In genomic region chr14:24273422-24273998, GRCh38 we compare ENCODE assay signal across 10 cellular contexts. TPM values are rescaled to one million over a fixed set of nuclear protein-coding genes. Genes with fewer than 3 reads are reported as not detected.
A peak's percentile ranks its signal among the peaks of the same experiment; 100 is the strongest.
DNase-seq lines count a peak whose midpoint lies in the region; ATAC-seq and TF ChIP-seq lines count a peak whose summit lies in the region.
"Had no signal": no experiment of that assay in that cellular context is flagged by ENCODE, and none has a peak within 500 bp of the region (broad histone marks: within the 10 kb centered on the region; RNA-seq: fewer than 3 reads in every experiment).

No MANE protein-coding gene starts in this region.

- peaks cover 3% of the 10 kb centered on the region for H3K36me3 Mint-ChIP-seq in activated CD4-positive, alpha-beta memory T cell treated with anti-CD3 and anti-CD28 coated beads for 36 hours

- no peaks in the 10 kb centered on the region for H3K27me3 Mint-ChIP-seq in activated CD4-positive, alpha-beta memory T cell treated with anti-CD3 and anti-CD28 coated beads for 36 hours

- no peak for DNase-seq in AG04450 (ENCODE audit: low read depth, low spot score)
- no peak for DNase-seq in activated CD4-positive, alpha-beta memory T cell treated with anti-CD3 and anti-CD28 coated beads for 36 hours
- DNase-seq in left lobe of liver (ENCODE audit: low spot score), result no peak
- DNase-seq in Right ventricle myocardium superior, result no peak
- no peak for DNase-seq in SJCRH30
- DNase-seq in activated effector memory CD4-positive, alpha-beta T cell treated with anti-CD3 and anti-CD28 coated beads, Interleukin-2, amount 50 U/mL, for 16 hours, result no peak
- DNase-seq in NCI-H446 treated with DMSO at 0.1 percent for 48 hours (lab: John Stamatoyannopoulos, UW), result no peak
- DNase-seq: colonic mucosa, KG1 had no signal

- H3K9me3 ChIP-seq in AG04450 (ENCODE audit: control insufficient read depth, insufficient read depth, low read length), result no peaks in the 10 kb centered on the region
- no peaks in the 10 kb centered on the region for H3K9me3 ChIP-seq in SJCRH30 (replicated peaks)
- H3K9me3 ChIP-seq: colonic mucosa had no signal

- CTCF ChIA-PET in AG04450 (lab: Charles Lee), result interaction anchor here (1.7 kb wide), 1 partner anchor 34 kb away, joined by 8 read pairs; the partner anchor contains the start of gene CIDEB
- CTCF ChIA-PET in activated CD4-positive, alpha-beta memory T cell treated with anti-CD3 and anti-CD28 coated beads for 36 hours (lab: Charles Lee), result interaction anchor here (0.7 to 2.9 kb wide), 8 partner anchors 16 to 58 kb away, joined by 3 to 30 read pairs (median 10); partner anchors contain the start of genes CIDEB, MDP1, NOP9 and TINF2

- H3K27ac Mint-ChIP-seq in activated CD4-positive, alpha-beta memory T cell treated with anti-CD3 and anti-CD28 coated beads for 36 hours, result peak overlapping the region; percentile 94

- H3K4me1 ChIP-seq in SJCRH30, result no peaks in the 10 kb centered on the region
- H3K4me1 ChIP-seq: colonic mucosa had no signal

- H3K4me3 ChIP-seq in AG04450 (ENCODE audit: low read depth, low read length) (no peak overlapping the region), SJCRH30 (no peak overlapping the region)
- H3K4me3 ChIP-seq: colonic mucosa had no signal

- TF ChIP-seq CTCF in AG04450 (IDR thresholded peaks at IDR 0.05; ENCODE audit: low read depth, low read length), result 0 out of 2 replicates have a peak, but pooled peaks have one; percentile 11
- 0 out of 2 replicates have a peak, but pooled peaks have one; percentile 16 for TF ChIP-seq CTCF in GM12874 (IDR thresholded peaks at IDR 0.05; ENCODE audit: insufficient read depth, low read depth, low read length)

- H3K27ac ChIP-seq in AG04450 (ENCODE audit: low read depth, low read length), result no peak overlapping the region
- no peak overlapping the region for H3K27ac ChIP-seq in SJCRH30
- H3K27ac ChIP-seq: colonic mucosa had no signal

- H3K4me1 Mint-ChIP-seq in activated CD4-positive, alpha-beta memory T cell treated with anti-CD3 and anti-CD28 coated beads for 36 hours (ENCODE audit: low read depth), result peaks cover 60% of the 10 kb centered on the region

- intact Hi-C loops in activated CD4-positive, alpha-beta memory T cell treated with anti-CD3 and anti-CD28 coated beads for 36 hours (cut with micrococcal nuclease), result loop anchor here (10.0 kb wide), 1 partner anchor 219 kb away; the partner anchor contains the start of gene CARMIL3
- intact Hi-C loops in Right ventricle myocardium superior (cut with DNase I), result no loop called here

- POLR2A ChIA-PET in AG04450 (lab: Yijun Ruan, JAX), result no interaction called here
- POLR2A ChIA-PET in activated CD4-positive, alpha-beta memory T cell treated with anti-CD3 and anti-CD28 coated beads for 36 hours (lab: Charles Lee), result interaction anchor here (0.5 to 2.4 kb wide), 11 partner anchors 16 to 162 kb away, joined by 3 to 16 read pairs (median 5); partner anchors contain the start of genes CHMP4A, DHRS1, NOP9 and TINF2

- H3K36me3 ChIP-seq in SJCRH30, result no peaks in the 10 kb centered on the region
- H3K36me3 ChIP-seq: colonic mucosa had no signal

- no peaks in the 10 kb centered on the region for H3K9me3 Mint-ChIP-seq in activated CD4-positive, alpha-beta memory T cell treated with anti-CD3 and anti-CD28 coated beads for 36 hours

- no peaks in the 10 kb centered on the region for H3K27me3 ChIP-seq in AG04450 (ENCODE audit: control insufficient read depth, insufficient read depth, low read length)
- no peaks in the 10 kb centered on the region for H3K27me3 ChIP-seq in SJCRH30
- H3K27me3 ChIP-seq: colonic mucosa had no signal

- ATAC-seq in left lobe of liver (peak; percentile 54), Right ventricle myocardium superior (ENCODE audit: poor library complexity) (no peak)

- no peak overlapping the region for H3K4me3 Mint-ChIP-seq in activated CD4-positive, alpha-beta memory T cell treated with anti-CD3 and anti-CD28 coated beads for 36 hours

RNA-seq across cellular contexts. Expression of gene RABGGTA, which starts 2.1 kb away (rescaled TPM):
- 17.9 and 24.7 TPM in 2 replicates for polyA plus RNA-seq in AG04450 (2011; rRNA removed)
- polyA minus RNA-seq in AG04450 (2011; rRNA and poly(A)+ RNA removed), result 36.2 and 50.6 TPM in 2 replicates
- 10 to 100 TPM; 39.5 to 40.6 TPM for total RNA-seq in activated CD4-positive, alpha-beta memory T cell treated with anti-CD3 and anti-CD28 coated beads for 36 hours
- 15.8 TPM for total RNA-seq in left lobe of liver
- total RNA-seq in Right ventricle myocardium superior, result 20.3 TPM
- total RNA-seq in SJCRH30 (2014; rRNA removed; shearing (Covaris generic)), result 10.5 and 11.6 TPM in 2 replicates

RNA-seq across cellular contexts. Expression of gene TGM1, which starts 10.5 kb away (rescaled TPM):
- 0.97 and 1.4 TPM in 2 replicates for polyA plus RNA-seq in AG04450 (2011; rRNA removed)
- 0.87 and 1.4 TPM in 2 replicates for polyA minus RNA-seq in AG04450 (2011; rRNA and poly(A)+ RNA removed)
- total RNA-seq in activated CD4-positive, alpha-beta memory T cell treated with anti-CD3 and anti-CD28 coated beads for 36 hours, result 1 to 10 TPM; 3.7 to 4.5 TPM
- 1.8 TPM for total RNA-seq in left lobe of liver
- total RNA-seq in Right ventricle myocardium superior, result 1.1 TPM
- total RNA-seq in SJCRH30 (2014; rRNA removed; shearing (Covaris generic)), result 0.05 and 0.20 TPM in 2 replicates

RNA-seq across cellular contexts. Expression of gene DHRS1, which starts 26.1 kb away (rescaled TPM):
- 33.8 and 36.6 TPM in 2 replicates for polyA plus RNA-seq in AG04450 (2011; rRNA removed)
- 30.1 and 47.1 TPM in 2 replicates for polyA minus RNA-seq in AG04450 (2011; rRNA and poly(A)+ RNA removed)
- total RNA-seq in activated CD4-positive, alpha-beta memory T cell treated with anti-CD3 and anti-CD28 coated beads for 36 hours, result 10 to 100 TPM; 14.7 to 14.9 TPM
- 91.0 TPM for total RNA-seq in left lobe of liver
- total RNA-seq in Right ventricle myocardium superior, result 5.2 TPM
- total RNA-seq in SJCRH30 (2014; rRNA removed; shearing (Covaris generic)), result 9.5 and 9.6 TPM in 2 replicates

RNA-seq across cellular contexts. Expression of gene NOP9, which starts 26.1 kb away (rescaled TPM):
- polyA plus RNA-seq in AG04450 (2011; rRNA removed), result 12.0 and 13.7 TPM in 2 replicates
- polyA minus RNA-seq in AG04450 (2011; rRNA and poly(A)+ RNA removed), result 25.0 and 30.6 TPM in 2 replicates
- total RNA-seq in activated CD4-positive, alpha-beta memory T cell treated with anti-CD3 and anti-CD28 coated beads for 36 hours, result 10 to 100 TPM; 30.7 to 30.9 TPM
- total RNA-seq in left lobe of liver, result 17.2 TPM
- 23.4 TPM for total RNA-seq in Right ventricle myocardium superior
- 30.1 and 33.0 TPM in 2 replicates for total RNA-seq in SJCRH30 (2014; rRNA removed; shearing (Covaris generic))

RNA-seq across cellular contexts. Expression of gene TINF2, which starts 31.1 kb away (rescaled TPM):
- polyA plus RNA-seq in AG04450 (2011; rRNA removed), result 38.2 and 38.4 TPM in 2 replicates
- 32.6 TPM in 2 replicates for polyA minus RNA-seq in AG04450 (2011; rRNA and poly(A)+ RNA removed)
- 100 to 1,000 TPM in 1 of 2 experiments, 10 to 100 TPM in 1; 94.9 to 101 TPM for total RNA-seq in activated CD4-positive, alpha-beta memory T cell treated with anti-CD3 and anti-CD28 coated beads for 36 hours
- total RNA-seq in left lobe of liver (24.2 TPM), Right ventricle myocardium superior (28.7 TPM)
- 22.8 and 24.5 TPM in 2 replicates for total RNA-seq in SJCRH30 (2014; rRNA removed; shearing (Covaris generic))
